ENCODE assay signal across 8 cellular contexts in genomic region chr7:112940314-112940732, GRCh38.
DNase-seq lines count a peak whose midpoint lies in the region; ATAC-seq, FAIRE-seq and TF ChIP-seq lines count a peak whose summit lies in the region.

No MANE protein-coding gene starts in this region.

- H3K36me3 Mint-ChIP-seq in CD4-positive, alpha-beta memory T cell = peaks cover 0 to 10% of the 10 kb centered on the region in 2 donors
- no peaks in the 10 kb centered on the region for H3K36me3 Mint-ChIP-seq in mesothelial cell of epicardium

- peak overlapping the region; percentile 75 for H3K9ac ChIP-seq in HUES6 (ENCODE audit: low read length)

- no peak for FAIRE-seq in frontal cortex (lab: Jason Lieb, UNC)

- no peaks in the 10 kb centered on the region for H3K9me3 ChIP-seq in CD4-positive, alpha-beta memory T cell (ENCODE audit: control insufficient read depth in 1 of 2, low read length in 2 of 2)
- no peaks in the 10 kb centered on the region for H3K9me3 ChIP-seq in HUES6 (ENCODE audit: control insufficient read depth, insufficient read depth, low read depth, low read length)

- peaks cover 0 to 4% of the 10 kb centered on the region in 2 donors for H3K27me3 Mint-ChIP-seq in CD4-positive, alpha-beta memory T cell
- H3K27me3 Mint-ChIP-seq in mesothelial cell of epicardium (ENCODE audit: low read depth) = no peaks in the 10 kb centered on the region

- peak overlapping the region; percentile 71 for H3K27ac ChIP-seq in CD4-positive, alpha-beta memory T cell (ENCODE audit: low read depth, low read length)
- peak overlapping the region; percentile 3; the same call in 1 of the 2 replicates for H3K27ac ChIP-seq in HUES6 (ENCODE audit: low read depth, low read length)
- H3K27ac ChIP-seq in caudate nucleus (ENCODE audit: low read depth, low read length) = peak overlapping the region; percentile 78

- ATAC-seq in GM21447 (IDR thresholded peaks at IDR 0.05; ENCODE audit: unreplicated experiment) = peak; percentile 44

- peak overlapping the region; percentile 92 to 99 (median 96) for H3K4me3 Mint-ChIP-seq in CD4-positive, alpha-beta memory T cell
- peak overlapping the region; percentile 85 for H3K4me3 Mint-ChIP-seq in mesothelial cell of epicardium

- no peak for TF ChIP-seq CTCF in mesothelial cell of epicardium (IDR thresholded peaks at IDR 0.05; ENCODE audit: unreplicated experiment)

- intact Hi-C loops in CD4-positive, alpha-beta memory T cell (cut with micrococcal nuclease) = loop anchor here (1.0 kb wide), 2 partner anchors 178 to 734 kb away; partner anchors contain the start of genes DOCK4, SMIM30 and ZNF277

- peak overlapping the region; percentile 90 to 99 (median 97) for H3K27ac Mint-ChIP-seq in CD4-positive, alpha-beta memory T cell
- H3K27ac Mint-ChIP-seq in mesothelial cell of epicardium = peak overlapping the region; percentile 97

- H3K9me3 Mint-ChIP-seq in CD4-positive, alpha-beta memory T cell = peaks cover 0 to 4% (median 0%) of the 10 kb centered on the region in 8 donors
- H3K9me3 Mint-ChIP-seq in mesothelial cell of epicardium = no peaks in the 10 kb centered on the region

- no peak for DNase-seq in CD4-positive, alpha-beta memory T cell
- peak in 2 of 61 donors; percentile 34 to 38 for DNase-seq in caudate nucleus (lab: John Stamatoyannopoulos, UW)
- no peak for DNase-seq in mesothelial cell of epicardium (ENCODE audit: low spot score in 2 of 2, unreplicated experiment in 2 of 2)
- no peak for DNase-seq in cortex of kidney (lab: John Stamatoyannopoulos, UW)
- DNase-seq in ureter (ENCODE audit: low spot score) = no peak
- DNase-seq in frontal cortex (ENCODE audit: low spot score in 2 of 2) = no peak

- H3K4me1 ChIP-seq in CD4-positive, alpha-beta memory T cell (ENCODE audit: insufficient read depth, low read length) = peaks cover 40% of the 10 kb centered on the region
- H3K4me1 ChIP-seq in HUES6 (ENCODE audit: control insufficient read depth, insufficient read depth, low read length) = 0 out of 2 replicates have a peak, but pooled peaks cover 5% of the 10 kb centered on the region

- CTCF ChIA-PET in CD4-positive, alpha-beta memory T cell (lab: Charles Lee; ENCODE audit: partially characterized antibody) = interaction anchor here (1.0 to 1.4 kb wide), 5 partner anchors 9 to 734 kb away, joined by 3 to 4 read pairs (median 3); partner anchors contain the start of genes DOCK4 and ZNF277

- no peaks in the 10 kb centered on the region for H3K36me3 ChIP-seq in CD4-positive, alpha-beta memory T cell (ENCODE audit: insufficient read depth, low read length)
- H3K36me3 ChIP-seq in HUES6 (ENCODE audit: control insufficient read depth, insufficient read depth, low read length) = no peaks in the 10 kb centered on the region

- H3K4me3 ChIP-seq in CD4-positive, alpha-beta memory T cell (ENCODE audit: low read length in 2 of 2) = peak overlapping the region; percentile 71 to 72
- H3K4me3 ChIP-seq in HUES6 (ENCODE audit: low read depth, low read length) = peak overlapping the region; percentile 72

- POLR2A ChIA-PET in CD4-positive, alpha-beta memory T cell (lab: Charles Lee; ENCODE audit: partially characterized antibody) = interaction anchor here (0.8 to 2.0 kb wide), 8 partner anchors 9 to 1378 kb away, joined by 3 to 23 read pairs (median 5); partner anchors contain the start of genes IFRD1, IMMP2L, SMIM30 and TMEM168

- H3K4me1 Mint-ChIP-seq in CD4-positive, alpha-beta memory T cell = peaks cover 28 to 55% (median 39%) of the 10 kb centered on the region in 4 donors
- peaks cover 24% of the 10 kb centered on the region for H3K4me1 Mint-ChIP-seq in mesothelial cell of epicardium

- H3K27me3 ChIP-seq in CD4-positive, alpha-beta memory T cell (ENCODE audit: insufficient read depth, low read length) = peaks cover 1% of the 10 kb centered on the region
- no peaks in the 10 kb centered on the region for H3K27me3 ChIP-seq in HUES6 (ENCODE audit: control insufficient read depth, insufficient read depth, low read length)

Comparison
In these comparisons a context has a peak if more than half of its experiments do, and no peak if none do; other contexts are left out.
1. H3K27ac ChIP-seq: peak in every context shown above with its lines; median percentile 78 in caudate nucleus; 71 in CD4-positive, alpha-beta memory T cell; 3 in HUES6.